In the genomic region with DNA sequence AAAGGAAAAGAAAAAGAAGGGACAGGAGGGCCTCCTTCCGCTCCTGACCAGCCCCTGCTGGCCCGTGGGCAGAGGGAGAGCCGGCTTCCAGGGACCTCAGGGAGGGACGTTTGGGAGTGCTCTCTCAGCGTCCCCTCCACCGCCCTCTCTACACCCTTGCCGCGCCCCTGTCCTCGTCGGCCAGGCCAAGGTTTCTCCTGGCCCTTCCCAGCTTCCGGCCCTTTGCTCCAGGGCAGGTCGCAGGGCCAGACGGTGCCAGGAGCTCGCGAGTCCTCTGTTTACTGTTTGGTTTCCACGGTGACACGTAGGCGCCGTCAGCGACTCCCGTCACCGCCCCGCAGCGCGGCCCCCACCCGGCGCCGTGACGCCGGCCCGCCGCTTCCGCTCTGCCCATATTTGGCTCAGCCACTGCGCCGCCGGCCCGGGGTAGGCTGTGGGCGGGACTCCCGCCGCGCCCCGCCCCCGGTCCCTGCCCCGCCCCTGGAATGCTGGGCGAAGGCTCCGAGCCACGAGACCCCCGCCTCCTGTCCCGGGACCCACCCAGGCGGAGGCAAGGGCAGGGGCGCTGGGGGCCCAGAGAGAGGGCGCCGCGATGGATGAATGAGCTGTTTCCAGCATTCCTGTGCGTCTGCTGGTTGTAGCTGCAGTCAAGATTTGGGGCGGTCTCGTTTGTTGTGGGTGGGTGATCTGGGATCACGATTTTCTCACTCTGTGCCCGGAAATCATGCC, we compare ENCODE assay signal across 8 cellular contexts. TPM values are rescaled to one million over a fixed set of nuclear protein-coding genes. Genes with fewer than 3 reads are reported as not detected.
DNase-seq lines count a peak whose midpoint lies in the region; ATAC-seq and TF ChIP-seq lines count a peak whose summit lies in the region.

No MANE protein-coding gene starts in this region.

- H3K27me3 ChIP-seq in PC-3 (ENCODE audit: low read length) (no peaks in the 10 kb centered on the region), mucosa of rectum (ENCODE audit: control insufficient read depth in 2 of 2, insufficient read depth in 2 of 2, low read length in 2 of 2) (no peaks in the 10 kb centered on the region)

- H3K36me3 ChIP-seq in PC-3 (ENCODE audit: low read depth, low read length) (no peaks in the 10 kb centered on the region), mucosa of rectum (ENCODE audit: control insufficient read depth in 2 of 2, insufficient read depth in 2 of 2, low read length in 2 of 2) (no peaks in the 10 kb centered on the region)

- no peaks in the 10 kb centered on the region for H4K20me1 ChIP-seq in PC-3 (ENCODE audit: low read length)

- H2AFZ ChIP-seq in PC-3 (ENCODE audit: low read length) = peak overlapping the region; percentile 94

- H3K9ac ChIP-seq in PC-3 (ENCODE audit: low read length) (peak overlapping the region; percentile 84), mucosa of rectum (ENCODE audit: low read depth in 1 of 2, low read length in 2 of 2) (peak overlapping the region; percentile 89 to 96)

- H3K9me2 ChIP-seq in PC-3 (replicated peaks; ENCODE audit: low read length) = no peaks in the 10 kb centered on the region

- H3K4me2 ChIP-seq in PC-3 (ENCODE audit: low read length) = peak overlapping the region; percentile 93

- no peaks in the 10 kb centered on the region for H3F3A ChIP-seq in PC-3 (ENCODE audit: low read length, unreplicated experiment)

- no peaks in the 10 kb centered on the region for H3K9me3 ChIP-seq in PC-3 (ENCODE audit: low read length)
- no peaks in the 10 kb centered on the region for H3K9me3 ChIP-seq in mucosa of rectum (ENCODE audit: control insufficient read depth in 2 of 2, low read length in 2 of 2)

- POLR2A ChIA-PET in PC-3 (lab: Charles Lee; ENCODE audit: unreplicated experiment) = interaction anchor here (0.5 kb wide), 1 partner anchor 855 kb away, joined by 3 read pairs; no protein-coding TSS in a partner anchor

- no peak for TF ChIP-seq CTCF in PC-3 (conservative IDR thresholded peaks at IDR 0.05; ENCODE audit: low read depth, low read length)
- no peak for TF ChIP-seq CTCF in epithelial cell of proximal tubule (conservative IDR thresholded peaks at IDR 0.05; ENCODE audit: low read depth, low read length)

- ATAC-seq in GM21723 (IDR thresholded peaks at IDR 0.05; ENCODE audit: unreplicated experiment) = peak; percentile 91
- ATAC-seq in PC-3 = peak; percentile 90

- no TSS peak for BruUV-seq in PC-3 (replicated peaks; lab: Mats Ljungman, UMichigan)

- peak overlapping the region; percentile 63 for H3K4me3 ChIP-seq in Jurkat, Clone E6-1 (ENCODE audit: low read length)
- H3K4me3 ChIP-seq in PC-3 (ENCODE audit: low read length) (peak overlapping the region; percentile 86), epithelial cell of proximal tubule (ENCODE audit: low read depth, low read length) (peak overlapping the region; percentile 70), mucosa of rectum (ENCODE audit: low read length in 2 of 2) (peak overlapping the region; percentile 68 to 87)

- H3K4me1 ChIP-seq in PC-3 (ENCODE audit: insufficient read depth, low read length) (peaks cover 17% of the 10 kb centered on the region), mucosa of rectum (ENCODE audit: control insufficient read depth in 2 of 2, insufficient read depth in 2 of 2, low read length in 2 of 2) (peaks cover 26 to 32% of the 10 kb centered on the region in 2 donors)

- H3K27ac ChIP-seq in PC-3 (ENCODE audit: low read length) (peak overlapping the region; percentile 71), mucosa of rectum (ENCODE audit: low read depth in 2 of 2, low read length in 2 of 2) (peak overlapping the region; percentile 88 to 95)

- H3K79me2 ChIP-seq in PC-3 (ENCODE audit: low read length) = no peaks in the 10 kb centered on the region

- CTCF ChIA-PET in PC-3 (lab: Charles Lee) = interaction anchor here (0.6 kb wide), 3 partner anchors 15 to 154 kb away, joined by 3 to 4 read pairs (median 4); no protein-coding TSS in a partner anchor

- peak; percentile 83 for DNase-seq in DMS114 treated with DMSO at 0.1 percent for 48 hours (lab: John Stamatoyannopoulos, UW; ENCODE audit: unreplicated experiment)
- peak; percentile 79 for DNase-seq in Jurkat, Clone E6-1 (ENCODE audit: low read depth, low spot score)
- DNase-seq in PC-3 = peak; percentile 97
- DNase-seq in activated T-cell treated with anti-CD3 and anti-CD28 coated beads, Interleukin-2, amount 50 U/mL, for 1 hour = peak; percentile 97
- no peak for DNase-seq in epithelial cell of proximal tubule (ENCODE audit: low read depth)
- peak; percentile 82 to 89 for DNase-seq in stimulated activated CD8-positive, alpha-beta memory T cell treated with anti-CD3 and anti-CD28 coated beads, Interleukin-4, amount 100 ng/mL, for 4 hours (ENCODE audit: low read depth in 2 of 2, low spot score in 1 of 2)

- intact Hi-C loops in PC-3 (cut with micrococcal nuclease) = loop anchor here (1.0 to 2.0 kb wide), 4 partner anchors 17 to 169 kb away; a partner anchor contains a TSS

RNA-seq across cellular contexts. Expression of a gene that starts 15.5 kb away (rescaled TPM):
- 1.4 TPM for polyA plus RNA-seq in Jurkat, Clone E6-1 (2012; ENCODE audit: insufficient read depth, insufficient read length)
- total RNA-seq in PC-3 (2014; rRNA removed) = 99.2 and 103 TPM in 2 replicates
- 2.5 and 2.7 TPM in 2 replicates for total RNA-seq in epithelial cell of proximal tubule

Comparison
In these comparisons a context has a peak if more than half of its experiments do, and no peak if none do; other contexts are left out.
1. RNA of a gene that starts 15.5 kb away (total RNA-seq): 99.2 to 103 TPM in PC-3; 2.5 to 2.7 TPM in epithelial cell of proximal tubule; every median in the first group is over 10 times any median in the second.
2. Peak in every context shown above with its lines, with median percentiles within 50 percentile points of each other: H3K4me3 ChIP-seq.